8 cellular contexts compared by ENCODE assay signal in genomic region chr3:32401541-32402052, GRCh38. TPM values are rescaled to one million over a fixed set of nuclear protein-coding genes. Genes with fewer than 3 reads are reported as not detected.
DNase-seq lines count a peak whose midpoint lies in the region; ATAC-seq lines count a peak whose summit lies in the region.

No MANE protein-coding gene starts in this region.

- no peaks in the 10 kb centered on the region for H3K27me3 Mint-ChIP-seq in activated CD8-positive, alpha-beta T cell treated with anti-CD3 and anti-CD28 coated beads, Interleukin-2, amount 10 ng/mL, durations not matched to agents 7 days and 5 days (ENCODE audit: low read depth)
- H3K27me3 Mint-ChIP-seq in effector memory CD8-positive, alpha-beta T cell, result no peaks in the 10 kb centered on the region

- H3K36me3 Mint-ChIP-seq in activated CD8-positive, alpha-beta T cell treated with anti-CD3 and anti-CD28 coated beads, Interleukin-2, amount 10 ng/mL, durations not matched to agents 7 days and 5 days (ENCODE audit: low read depth), result peaks cover 25% of the 10 kb centered on the region
- no peaks in the 10 kb centered on the region for H3K36me3 Mint-ChIP-seq in effector memory CD8-positive, alpha-beta T cell (ENCODE audit: insufficient read depth)

- DNase-seq in SKM-1 treated with dmso at 0.1 percent for 144 hours (lab: John Stamatoyannopoulos, UW; ENCODE audit: unreplicated experiment) (peak; percentile 47), SKM-1 (lab: John Stamatoyannopoulos, UW; ENCODE audit: unreplicated experiment) (no peak), NCI-H82 treated with DMSO at 0.1 percent for 48 hours (lab: John Stamatoyannopoulos, UW; ENCODE audit: unreplicated experiment) (peak; percentile 36), lung microvascular endothelial cell (ENCODE audit: low read depth in 2 of 2) (peak; percentile 92 to 97)
- peak; percentile 82 for DNase-seq in activated CD8-positive, alpha-beta T cell treated with anti-CD3 and anti-CD28 coated beads, Interleukin-2, amount 10 ng/mL, durations not matched to agents 7 days and 5 days
- peak; percentile 35 to 46 (median 40) for DNase-seq in effector memory CD8-positive, alpha-beta T cell
- DNase-seq in stimulated activated CD8-positive, alpha-beta memory T cell treated with anti-CD3 and anti-CD28 coated beads, Interleukin-12 subunit alpha, Interleukin-12 subunit beta, amount 100 ng/mL, for 1 hour (ENCODE audit: low read depth), result peak; percentile 41

- H3K4me3 Mint-ChIP-seq in activated CD8-positive, alpha-beta T cell treated with anti-CD3 and anti-CD28 coated beads, Interleukin-2, amount 10 ng/mL, durations not matched to agents 7 days and 5 days, result peak overlapping the region; percentile 85
- peak overlapping the region; percentile 86 for H3K4me3 Mint-ChIP-seq in effector memory CD8-positive, alpha-beta T cell

- ATAC-seq in HG03066 (IDR thresholded peaks at IDR 0.05; ENCODE audit: low read depth, unreplicated experiment), result peak; percentile 71
- ATAC-seq in activated CD8-positive, alpha-beta T cell treated with anti-CD3 and anti-CD28 coated beads, Interleukin-2, amount 10 ng/mL, durations not matched to agents 7 days and 5 days, result peak; percentile 83
- ATAC-seq in effector memory CD8-positive, alpha-beta T cell (replicated peaks), result peak; percentile 80

- CTCF ChIA-PET in activated CD8-positive, alpha-beta T cell treated with anti-CD3 and anti-CD28 coated beads, Interleukin-2, amount 10 ng/mL, durations not matched to agents 7 days and 5 days (lab: Charles Lee), result interaction anchor here (0.8 to 8.2 kb wide), 7 partner anchors 12 to 224 kb away, joined by 3 to 86 read pairs (median 8); no protein-coding TSS in a partner anchor

- POLR2A ChIA-PET in activated CD8-positive, alpha-beta T cell treated with anti-CD3 and anti-CD28 coated beads, Interleukin-2, amount 10 ng/mL, durations not matched to agents 7 days and 5 days (lab: Charles Lee), result interaction anchor here (1.1 to 1.3 kb wide), 5 partner anchors 30 to 59 kb away, joined by 3 to 5 read pairs (median 4); no protein-coding TSS in a partner anchor

- peak overlapping the region; percentile 98 for H3K27ac Mint-ChIP-seq in activated CD8-positive, alpha-beta T cell treated with anti-CD3 and anti-CD28 coated beads, Interleukin-2, amount 10 ng/mL, durations not matched to agents 7 days and 5 days
- peak overlapping the region; percentile 96 to 97 for H3K27ac Mint-ChIP-seq in effector memory CD8-positive, alpha-beta T cell

- H3K4me1 Mint-ChIP-seq in activated CD8-positive, alpha-beta T cell treated with anti-CD3 and anti-CD28 coated beads, Interleukin-2, amount 10 ng/mL, durations not matched to agents 7 days and 5 days (ENCODE audit: low read depth), result peaks cover 68% of the 10 kb centered on the region
- H3K4me1 Mint-ChIP-seq in effector memory CD8-positive, alpha-beta T cell (ENCODE audit: low read depth in 2 of 2), result peaks cover 29 to 73% of the 10 kb centered on the region in 2 donors

- H3K9me3 Mint-ChIP-seq in activated CD8-positive, alpha-beta T cell treated with anti-CD3 and anti-CD28 coated beads, Interleukin-2, amount 10 ng/mL, durations not matched to agents 7 days and 5 days (ENCODE audit: insufficient read depth), result no peaks in the 10 kb centered on the region
- no peaks in the 10 kb centered on the region for H3K9me3 Mint-ChIP-seq in effector memory CD8-positive, alpha-beta T cell

RNA-seq across cellular contexts. Expression of gene CMTM7, which starts 9.9 kb away (rescaled TPM):
- 10 to 100 TPM; 38.3 to 42.3 TPM for total RNA-seq in activated CD8-positive, alpha-beta T cell treated with anti-CD3 and anti-CD28 coated beads, Interleukin-2, amount 10 ng/mL, durations not matched to agents 7 days and 5 days
- total RNA-seq in lung microvascular endothelial cell, result 17.4 and 24.6 TPM in 2 replicates
